8 cellular contexts compared by ENCODE assay signal in the genomic region with DNA sequence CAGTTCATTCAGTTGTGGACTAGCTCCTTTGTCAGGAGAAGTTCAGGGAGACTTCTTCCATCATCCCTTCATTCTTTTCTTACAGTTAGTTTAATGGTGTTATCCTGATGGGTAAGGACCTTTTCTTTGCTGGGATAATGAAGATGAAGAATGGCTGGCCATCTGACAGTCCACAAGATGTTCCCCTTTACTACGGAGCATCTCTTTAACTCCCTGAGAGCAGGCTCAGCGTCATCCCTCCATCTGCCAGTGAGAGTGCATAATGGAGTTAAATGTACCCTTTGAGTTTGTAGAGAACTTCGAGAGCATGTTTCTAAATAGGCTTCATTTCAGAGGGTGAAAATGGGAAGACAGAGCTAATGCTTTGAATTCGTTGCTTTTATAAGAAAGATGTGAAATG. TPM values are rescaled to one million over a fixed set of nuclear protein-coding genes. Genes with fewer than 3 reads are reported as not detected.
DNase-seq lines count a peak whose midpoint lies in the region; ATAC-seq, FAIRE-seq and TF ChIP-seq lines count a peak whose summit lies in the region.

No MANE protein-coding gene starts in this region.

- no peaks in the 10 kb centered on the region for H3K9me3 ChIP-seq in BLaER1 treated with 17β-estradiol and CSF1 and Interleukin-3, amounts not matched to agents 10 nM and 100 nM (replicated peaks in 1 of 11)
- no peaks in the 10 kb centered on the region for H3K9me3 ChIP-seq in endothelial cell of umbilical vein (replicated peaks; ENCODE audit: control insufficient read depth, insufficient read depth, low read length)
- no peaks in the 10 kb centered on the region for H3K9me3 ChIP-seq in neuron (ENCODE audit: low read length)

- DNase-seq in H7 (peak; percentile 49), SK-N-DZ (ENCODE audit: low spot score) (peak; percentile 31), endothelial cell of umbilical vein (ENCODE audit: low read depth, low spot score) (peak; percentile 47), sciatic nerve (ENCODE audit: low spot score) (no peak), GOT3 (lab: John Stamatoyannopoulos, UW) (no peak)
- DNase-seq in stimulated activated naive CD4-positive, alpha-beta T cell treated with Interleukin-2 at 50 U/mL for 16 hours (lab: John Stamatoyannopoulos, UW) = no peak

- BruUV-seq in endothelial cell of umbilical vein (replicated peaks; lab: Mats Ljungman, UMichigan) = no TSS peak

- peak overlapping the region; percentile 79 to 97 (median 88) for H3K4me2 ChIP-seq in BLaER1 treated with 17β-estradiol and CSF1 and Interleukin-3, amounts not matched to agents 10 nM and 100 nM
- peak overlapping the region; percentile 99 for H3K4me2 ChIP-seq in endothelial cell of umbilical vein (ENCODE audit: insufficient read depth, low read length)

- H3K27ac ChIP-seq in BLaER1 treated with 17β-estradiol and CSF1 and Interleukin-3, amounts not matched to agents 10 nM and 100 nM = peak overlapping the region in 9 of 11 experiments; percentile 100; a peak in 16 of 22 replicates
- H3K27ac ChIP-seq in endothelial cell of umbilical vein (ENCODE audit: insufficient read depth, low read depth, low read length) = peak overlapping the region; percentile 12

- H2AFZ ChIP-seq in endothelial cell of umbilical vein (ENCODE audit: low read depth, low read length) = no peak overlapping the region
- H2AFZ ChIP-seq in neuron (ENCODE audit: low read depth, low read length) = no peak overlapping the region

- H3K4me3 ChIP-seq in BLaER1 treated with 17β-estradiol and CSF1 and Interleukin-3, amounts not matched to agents 10 nM and 100 nM = peak overlapping the region; percentile 85 to 99 (median 96)
- H3K4me3 ChIP-seq in H7 (ENCODE audit: insufficient read depth, low read depth, low read length) (peak overlapping the region; percentile 95), endothelial cell of umbilical vein (replicated peaks in 1 of 3; ENCODE audit: insufficient read depth in 1 of 3, low read depth in 1 of 3, low read length in 3 of 3) (peak overlapping the region; percentile 99 to 100 (median 100)), neuron (ENCODE audit: low read length) (peak overlapping the region; percentile 85)

- no peak for TF ChIP-seq POLR2A in endothelial cell of umbilical vein (IDR thresholded peaks at IDR 0.05; ENCODE audit: low read depth, low read length)

- FAIRE-seq in endothelial cell of umbilical vein (lab: Jason Lieb, UNC) = peak; percentile 40

- peaks cover 4 to 25% (median 16%) of the 10 kb centered on the region in 11 experiments; a peak in 20 of 22 replicates for H3K36me3 ChIP-seq in BLaER1 treated with 17β-estradiol and CSF1 and Interleukin-3, amounts not matched to agents 10 nM and 100 nM
- H3K36me3 ChIP-seq in H7 (replicated peaks; ENCODE audit: control insufficient read depth, insufficient read depth, low read length) = no peaks in the 10 kb centered on the region
- H3K36me3 ChIP-seq in endothelial cell of umbilical vein (ENCODE audit: control insufficient read depth in 2 of 2, extremely low read depth in 1 of 2, insufficient read depth in 2 of 2, low read length in 2 of 2) = no peaks in the 10 kb centered on the region
- peaks cover 11% of the 10 kb centered on the region for H3K36me3 ChIP-seq in neuron (ENCODE audit: insufficient read depth, low read length)

- H3K4me1 ChIP-seq in BLaER1 treated with 17β-estradiol and CSF1 and Interleukin-3, amounts not matched to agents 10 nM and 100 nM = peaks cover 30 to 52% (median 44%) of the 10 kb centered on the region in 10 experiments
- H3K4me1 ChIP-seq in endothelial cell of umbilical vein (ENCODE audit: control insufficient read depth, extremely low read depth, insufficient read depth, low read length) (peaks cover 30% of the 10 kb centered on the region), neuron (ENCODE audit: insufficient read depth, low read length) (peaks cover 10% of the 10 kb centered on the region)

- intact Hi-C loops in endothelial cell of umbilical vein (cut with micrococcal nuclease) (loop anchor here (5.0 kb wide), 2 partner anchors 72 to 213 kb away; no protein-coding TSS in a partner anchor), sciatic nerve (cut with DNase I) (loop anchor here (10.0 kb wide), 1 partner anchor 129 kb away; no protein-coding TSS in a partner anchor)

- dilution Hi-C loops in endothelial cell of umbilical vein (cut with MboI; ENCODE audit: extremely low pct_ligation_motif_present, low sequenced_read_pairs) = no loop called here

- POLR2A ChIA-PET in endothelial cell of umbilical vein (lab: Charles Lee) = no interaction called here

- CTCF ChIA-PET in endothelial cell of umbilical vein (lab: Charles Lee) = interaction anchor here (0.7 to 6.8 kb wide), 4 partner anchors 12 to 172 kb away, joined by 3 to 59 read pairs (median 3); a partner anchor contains a TSS

- peaks cover 5% of the 10 kb centered on the region for H3K9me1 ChIP-seq in endothelial cell of umbilical vein (replicated peaks; ENCODE audit: control insufficient read depth, extremely low read depth, insufficient read depth, low read length)

- no peak for TF ChIP-seq CTCF in endothelial cell of umbilical vein (IDR thresholded peaks at IDR 0.05; ENCODE audit: extremely low read depth in 1 of 2, insufficient read depth in 1 of 2, low read depth in 1 of 2, low read length in 2 of 2)

- peak overlapping the region; percentile 99 to 100 (median 100) for H3K9ac ChIP-seq in BLaER1 treated with 17β-estradiol and CSF1 and Interleukin-3, amounts not matched to agents 10 nM and 100 nM
- peak overlapping the region; percentile 99 for H3K9ac ChIP-seq in endothelial cell of umbilical vein (replicated peaks; ENCODE audit: extremely low read depth, insufficient read depth, low read length)

- H3K27me3 ChIP-seq in BLaER1 treated with 17β-estradiol and CSF1 and Interleukin-3, amounts not matched to agents 10 nM and 100 nM = no peaks in the 10 kb centered on the region
- no peaks in the 10 kb centered on the region for H3K27me3 ChIP-seq in H7 (ENCODE audit: control insufficient read depth, insufficient read depth, low read length)
- H3K27me3 ChIP-seq in endothelial cell of umbilical vein (ENCODE audit: control insufficient read depth in 2 of 2, insufficient read depth in 2 of 2, low read length in 2 of 2) = no peaks in the 10 kb centered on the region
- H3K27me3 ChIP-seq in neuron (ENCODE audit: insufficient read depth, low read length) = no peaks in the 10 kb centered on the region

- peaks cover 67% of the 10 kb centered on the region for H3K79me2 ChIP-seq in endothelial cell of umbilical vein (ENCODE audit: control insufficient read depth, insufficient read depth, low read length)

- no peak for ATAC-seq in sciatic nerve

- H4K20me1 ChIP-seq in BLaER1 treated with 17β-estradiol and CSF1 and Interleukin-3, amounts not matched to agents 10 nM and 100 nM = peaks cover 56 to 66% (median 62%) of the 10 kb centered on the region in 11 experiments
- H4K20me1 ChIP-seq in endothelial cell of umbilical vein (replicated peaks; ENCODE audit: control insufficient read depth, extremely low read depth, insufficient read depth, low read length) = peaks cover 12% of the 10 kb centered on the region

TF ChIP-seq in endothelial cell of umbilical vein, 7 proteins besides CTCF, POLR2A, EP300 and RAD21:
- TF ChIP-seq POLR2AphosphoS5 (IDR thresholded peaks at IDR 0.05; ENCODE audit: insufficient read depth, low read depth, low read length) (no peak), FOS (IDR thresholded peaks at IDR 0.05; ENCODE audit: borderline replicate concordance, insufficient read depth, low read length) (no peak), EZH2 (IDR thresholded peaks at IDR 0.05; ENCODE audit: borderline replicate concordance, low read depth, low read length, severe bottlenecking) (no peak), JUN (IDR thresholded peaks at IDR 0.05; ENCODE audit: borderline replicate concordance, insufficient read depth, insufficient read length, low read depth) (no peak), MYC (IDR thresholded peaks at IDR 0.05; ENCODE audit: low read depth, low read length) (no peak), GATA2 (IDR thresholded peaks at IDR 0.05; ENCODE audit: insufficient read depth, insufficient read length, low read depth, low read length) (no peak)
- TF ChIP-seq, protein P1, sequence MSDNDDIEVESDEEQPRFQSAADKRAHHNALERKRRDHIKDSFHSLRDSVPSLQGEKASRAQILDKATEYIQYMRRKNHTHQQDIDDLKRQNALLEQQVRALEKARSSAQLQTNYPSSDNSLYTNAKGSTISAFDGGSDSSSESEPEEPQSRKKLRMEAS (IDR thresholded peaks at IDR 0.05; ENCODE audit: insufficient read depth, insufficient read length) = no peak

RNA-seq across cellular contexts. Expression of a gene that starts 1.6 kb away (rescaled TPM):
- 32.8 and 60.0 TPM in 2 replicates for total RNA-seq in H7 (2014; rRNA removed; shearing (Covaris generic))
- 14.6 and 16.4 TPM in 2 replicates for polyA plus RNA-seq in SK-N-DZ (2014; cell fraction: cytosol; rRNA removed)
- polyA plus RNA-seq in SK-N-DZ (2014; cell fraction: nucleus; rRNA removed) = 12.8 and 18.6 TPM in 2 replicates
- total RNA-seq in endothelial cell of umbilical vein = 63.0 and 66.7 TPM in 2 replicates
- 18.7 and 24.4 TPM in 2 replicates for polyA plus RNA-seq in endothelial cell of umbilical vein
- 23.3 and 23.7 TPM in 2 replicates for polyA plus RNA-seq in endothelial cell of umbilical vein (2011; cell fraction: cytosol; rRNA removed)
- polyA plus RNA-seq in endothelial cell of umbilical vein (2011; cell fraction: nucleus; rRNA removed) = 57.5 and 65.7 TPM in 2 replicates
- 31.6 and 37.3 TPM in 2 replicates for polyA plus RNA-seq in endothelial cell of umbilical vein (2012)
- polyA minus RNA-seq in endothelial cell of umbilical vein = 95.3 and 133 TPM in 2 replicates
- polyA minus RNA-seq in endothelial cell of umbilical vein (2011; cell fraction: cytosol; rRNA and poly(A)+ RNA removed) = 18.2 TPM
- 80.6 and 117 TPM in 2 replicates for polyA minus RNA-seq in endothelial cell of umbilical vein (2011; cell fraction: nucleus; rRNA and poly(A)+ RNA removed)
- total RNA-seq in sciatic nerve = 84.3 TPM

Comparison
In these comparisons a context has a peak if more than half of its experiments do, and no peak if none do; other contexts are left out.
1. DNase-seq: peak in H7 (single experiment), SK-N-DZ (single experiment) and endothelial cell of umbilical vein (single experiment); none in sciatic nerve (single experiment), GOT3 (single experiment) and stimulated activated naive CD4-positive, alpha-beta T cell treated with Interleukin-2 at 50 U/mL for 16 hours (single experiment).
2. Peak in every context shown above with its lines, with median percentiles within 50 percentile points of each other: H3K4me3 ChIP-seq.